ENCODE assay signal across 16 cellular contexts in the genomic region with DNA sequence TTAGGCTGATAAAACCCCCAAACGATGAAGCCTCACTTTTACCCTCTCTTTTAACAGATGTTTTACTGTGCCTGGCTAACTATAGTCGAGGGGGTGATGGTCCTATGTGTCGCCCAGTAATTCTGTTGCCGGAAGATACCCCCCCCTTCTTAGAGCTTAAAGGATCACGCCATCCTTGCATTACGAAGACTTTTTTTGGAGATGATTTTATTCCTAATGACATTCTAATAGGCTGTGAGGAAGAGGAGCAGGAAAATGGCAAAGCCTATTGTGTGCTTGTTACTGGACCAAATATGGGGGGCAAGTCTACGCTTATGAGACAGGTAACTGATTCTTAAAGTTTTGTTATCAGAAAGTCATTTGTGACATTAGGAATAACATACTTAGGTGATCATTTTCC.
"Had no signal": no experiment of that assay in that cellular context is flagged by ENCODE, and none has a peak within 500 bp of the region (broad histone marks: within the 10 kb centered on the region; RNA-seq: fewer than 3 reads in every experiment).

No MANE protein-coding gene starts in this region.

- H3K4me3 Mint-ChIP-seq: activated naive CD8-positive, alpha-beta T cell treated with anti-CD3 and anti-CD28 coated beads, Interleukin-2, amount 10 ng/mL, durations not matched to agents 7 days and 5 days; effector memory CD8-positive, alpha-beta T cell; mesothelial cell of epicardium; nephron had no signal

- H3K4me1 Mint-ChIP-seq: nephron had no signal

- H3K27ac Mint-ChIP-seq: activated naive CD8-positive, alpha-beta T cell treated with anti-CD3 and anti-CD28 coated beads, Interleukin-2, amount 10 ng/mL, durations not matched to agents 7 days and 5 days; mesothelial cell of epicardium; nephron had no signal

- H3K27me3 Mint-ChIP-seq: activated naive CD8-positive, alpha-beta T cell treated with anti-CD3 and anti-CD28 coated beads, Interleukin-2, amount 10 ng/mL, durations not matched to agents 7 days and 5 days; effector memory CD8-positive, alpha-beta T cell had no signal

- DNase-seq: activated effector memory CD4-positive, alpha-beta T cell treated with Interleukin-2 at 50 U/mL for 16 hours; activated naive CD8-positive, alpha-beta T cell treated with anti-CD3 and anti-CD28 coated beads, Interleukin-2, amount 10 ng/mL, durations not matched to agents 7 days and 5 days; activated T-cell treated with anti-CD3 and anti-CD28 coated beads for 4 hours; amygdala; effector memory CD8-positive, alpha-beta T cell; foreskin melanocyte; kidney; stimulated activated CD4-positive, alpha-beta T cell treated with anti-CD3 and anti-CD28 coated beads, Interleukin-2, amount 100 ng/mL, for 24 hours; stimulated activated naive CD8-positive, alpha-beta T cell treated with anti-CD3 and anti-CD28 coated beads, Interleukin-15, Interleukin-2, amounts not matched to agents 100 U/mL and 50 U/mL, for 24 hours; substantia nigra; T1000; tibial artery had no signal

- ATAC-seq: activated CD4-positive, CD25-positive, alpha-beta regulatory T cell treated with anti-CD3 and anti-CD28 coated beads, Interleukin-2, amount 50 U/mL, for 24 hours; effector memory CD8-positive, alpha-beta T cell; left lobe of liver; stimulated activated naive CD8-positive, alpha-beta T cell treated with anti-CD3 and anti-CD28 coated beads, Interleukin-15, Interleukin-2, amounts not matched to agents 100 U/mL and 50 U/mL, for 24 hours had no signal
